In the genomic region with DNA sequence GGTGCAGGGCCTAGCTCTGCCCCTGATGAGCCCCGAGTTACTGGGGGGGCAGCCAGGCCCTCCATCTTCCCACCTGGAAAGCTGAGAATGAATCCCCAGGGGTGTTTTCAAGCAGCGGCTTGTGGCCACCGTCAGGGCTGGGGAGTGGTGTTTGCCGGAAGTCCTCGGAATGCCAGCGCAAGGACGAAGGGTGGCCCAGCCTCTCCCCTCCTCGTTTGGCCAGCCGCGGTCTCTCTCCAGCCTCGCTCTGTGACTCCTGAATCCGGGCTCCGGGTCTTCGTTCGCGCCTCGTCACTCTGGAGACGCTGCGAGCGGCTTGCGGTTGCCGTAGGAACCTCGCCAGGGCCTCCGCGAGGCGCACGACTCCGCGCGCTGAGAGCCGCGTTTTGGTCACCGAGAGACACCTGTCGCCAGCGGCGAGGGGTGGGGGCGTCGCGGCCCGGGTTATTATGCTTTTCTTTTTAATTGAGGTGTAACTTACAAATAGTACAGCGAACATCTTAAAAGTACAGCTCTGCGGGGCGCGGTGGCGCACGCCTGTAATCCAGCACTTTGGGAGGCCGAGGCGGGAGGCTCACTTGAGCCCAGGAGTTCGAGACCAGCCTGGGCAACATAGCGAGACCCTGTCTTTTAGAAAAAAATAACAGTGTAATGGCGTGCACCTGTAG, we compare ENCODE assay signal across 8 cellular contexts. TPM values are rescaled to one million over a fixed set of nuclear protein-coding genes. Genes with fewer than 3 reads are reported as not detected.
A peak's percentile ranks its signal among the peaks of the same experiment; 100 is the strongest.
DNase-seq lines count a peak whose midpoint lies in the region; ATAC-seq, FAIRE-seq and TF ChIP-seq lines count a peak whose summit lies in the region.

No MANE protein-coding gene starts in this region.

- DNase-seq in Ammon's horn (ENCODE audit: low spot score): peak; percentile 79
- DNase-seq in HTR-8/SVneo (ENCODE audit: insufficient read length, low spot score): peak; percentile 78
- peak; percentile 41 for DNase-seq in NCI-H82 treated with DMSO at 0.1 percent for 48 hours (lab: John Stamatoyannopoulos, UW; ENCODE audit: unreplicated experiment)
- peak; percentile 83 for DNase-seq in activated CD8-positive, alpha-beta memory T cell treated with anti-CD3 and anti-CD28 coated beads, Interleukin-2, amount 50 U/mL, for 48 hours
- DNase-seq in mucosa of descending colon: peak; percentile 74 to 86 (median 84)
- DNase-seq in stimulated activated CD8-positive, alpha-beta memory T cell treated with anti-CD3 and anti-CD28 coated beads, Interleukin-7, amount 100 ng/mL, for 4 hours (ENCODE audit: low read depth in 2 of 2): peak; percentile 5 to 16

- ATAC-seq in esophagus mucosa (peak; percentile 51), mucosa of descending colon (peak; percentile 81), HG03520 (IDR thresholded peaks at IDR 0.05; ENCODE audit: unreplicated experiment) (no peak)

- no peaks in the 10 kb centered on the region for H3K9me3 ChIP-seq in mucosa of descending colon

- H3K4me3 ChIP-seq in mucosa of descending colon: no peak overlapping the region

- intact Hi-C loops in mucosa of descending colon (cut with DNase I, micrococcal nuclease): no loop called here

- peak; percentile 31 for FAIRE-seq in HTR-8/SVneo (lab: Jason Lieb, UNC)

- peaks cover 10% of the 10 kb centered on the region for H3K4me1 ChIP-seq in mucosa of descending colon (ENCODE audit: low read depth)

- H3K36me3 ChIP-seq in mucosa of descending colon (ENCODE audit: low read depth): no peaks in the 10 kb centered on the region

- no peak for TF ChIP-seq CTCF in mucosa of descending colon (IDR thresholded peaks at IDR 0.05)

RNA-seq across cellular contexts. Expression of gene KDELR3, which starts 6.3 kb away (rescaled TPM):
- total RNA-seq in esophagus mucosa (3.2 TPM), mucosa of descending colon (10 to 100 TPM in 2 of 3 donors, 1 to 10 TPM in 1; 4.2 to 14.4 (median 11.3) TPM)

RNA-seq across cellular contexts. Expression of gene KCNJ4, which starts 6.5 kb away (rescaled TPM):
- total RNA-seq in esophagus mucosa (not detected), mucosa of descending colon (not detected)

RNA-seq across cellular contexts. Expression of gene DDX17, which starts 44.6 kb away (rescaled TPM):
- total RNA-seq in esophagus mucosa (183 TPM), mucosa of descending colon (100 to 1,000 TPM; 279 to 464 (median 363) TPM)

Comparison
In these comparisons a context has a peak if more than half of its experiments do, and no peak if none do; other contexts are left out.
1. DNase-seq: peak in every context shown above with its lines; median percentile 84 in mucosa of descending colon; 83 in activated CD8-positive, alpha-beta memory T cell treated with anti-CD3 and anti-CD28 coated beads, Interleukin-2, amount 50 U/mL, for 48 hours; 79 in Ammon's horn; 78 in HTR-8/SVneo; 41 in NCI-H82 treated with DMSO at 0.1 percent for 48 hours; 10 in stimulated activated CD8-positive, alpha-beta memory T cell treated with anti-CD3 and anti-CD28 coated beads, Interleukin-7, amount 100 ng/mL, for 4 hours.